In genomic region chr5:154044585-154044984, GRCh38 we compare ENCODE assay signal across 12 cellular contexts.
"Had no signal": no experiment of that assay in that cellular context is flagged by ENCODE, and none has a peak within 500 bp of the region (broad histone marks: within the 10 kb centered on the region; RNA-seq: fewer than 3 reads in every experiment).

No MANE protein-coding gene starts in this region.

- H3K36me3 ChIP-seq: thoracic aorta, WERI-Rb-1 had no signal

- H3K9me3 ChIP-seq: ascending aorta, thoracic aorta had no signal

- H3K27ac Mint-ChIP-seq: activated CD8-positive, alpha-beta T cell treated with anti-CD3 and anti-CD28 coated beads, Interleukin-2, amount 10 ng/mL, durations not matched to agents 7 days and 5 days; activated T-helper 1 cell treated with anti-CD3 and anti-CD28 coated beads, Interleukin-12 subunit alpha, Interleukin-12 subunit beta, Interleukin-2, Interleukin-4 antibody, amounts not matched to agents 30 ng/mL and 10 ng/mL and 1 ng/mL, durations not matched to agents 14 hours and 24 hours and 36 hours; endodermal cell; nephron progenitor cell had no signal

- H3K27ac ChIP-seq: ascending aorta, thoracic aorta, WERI-Rb-1 had no signal

- H3K9me3 Mint-ChIP-seq: activated T-helper 1 cell treated with anti-CD3 and anti-CD28 coated beads, Interleukin-12 subunit alpha, Interleukin-12 subunit beta, Interleukin-2, Interleukin-4 antibody, amounts not matched to agents 30 ng/mL and 10 ng/mL and 1 ng/mL, durations not matched to agents 14 hours and 24 hours and 36 hours; endodermal cell; nephron progenitor cell; T-cell had no signal

- H3K27me3 Mint-ChIP-seq: T-cell had no signal

- H3K27me3 ChIP-seq: ascending aorta had no signal

- H3K4me3 Mint-ChIP-seq: activated CD8-positive, alpha-beta T cell treated with anti-CD3 and anti-CD28 coated beads, Interleukin-2, amount 10 ng/mL, durations not matched to agents 7 days and 5 days; activated T-helper 1 cell treated with anti-CD3 and anti-CD28 coated beads, Interleukin-12 subunit alpha, Interleukin-12 subunit beta, Interleukin-2, Interleukin-4 antibody, amounts not matched to agents 30 ng/mL and 10 ng/mL and 1 ng/mL, durations not matched to agents 14 hours and 24 hours and 36 hours; endodermal cell; nephron progenitor cell had no signal

- DNase-seq: activated CD8-positive, alpha-beta memory T cell treated with anti-CD3 and anti-CD28 coated beads, Interleukin-2, amount 50 U/mL, for 48 hours; activated CD8-positive, alpha-beta T cell treated with anti-CD3 and anti-CD28 coated beads, Interleukin-2, amount 10 ng/mL, durations not matched to agents 7 days and 5 days; activated naive CD4-positive, alpha-beta T cell; endodermal cell; head of caudate nucleus; nephron progenitor cell; T-cell; T1000; WERI-Rb-1 had no signal

- H3K4me3 ChIP-seq: ascending aorta, thoracic aorta had no signal
